In the genomic region with DNA sequence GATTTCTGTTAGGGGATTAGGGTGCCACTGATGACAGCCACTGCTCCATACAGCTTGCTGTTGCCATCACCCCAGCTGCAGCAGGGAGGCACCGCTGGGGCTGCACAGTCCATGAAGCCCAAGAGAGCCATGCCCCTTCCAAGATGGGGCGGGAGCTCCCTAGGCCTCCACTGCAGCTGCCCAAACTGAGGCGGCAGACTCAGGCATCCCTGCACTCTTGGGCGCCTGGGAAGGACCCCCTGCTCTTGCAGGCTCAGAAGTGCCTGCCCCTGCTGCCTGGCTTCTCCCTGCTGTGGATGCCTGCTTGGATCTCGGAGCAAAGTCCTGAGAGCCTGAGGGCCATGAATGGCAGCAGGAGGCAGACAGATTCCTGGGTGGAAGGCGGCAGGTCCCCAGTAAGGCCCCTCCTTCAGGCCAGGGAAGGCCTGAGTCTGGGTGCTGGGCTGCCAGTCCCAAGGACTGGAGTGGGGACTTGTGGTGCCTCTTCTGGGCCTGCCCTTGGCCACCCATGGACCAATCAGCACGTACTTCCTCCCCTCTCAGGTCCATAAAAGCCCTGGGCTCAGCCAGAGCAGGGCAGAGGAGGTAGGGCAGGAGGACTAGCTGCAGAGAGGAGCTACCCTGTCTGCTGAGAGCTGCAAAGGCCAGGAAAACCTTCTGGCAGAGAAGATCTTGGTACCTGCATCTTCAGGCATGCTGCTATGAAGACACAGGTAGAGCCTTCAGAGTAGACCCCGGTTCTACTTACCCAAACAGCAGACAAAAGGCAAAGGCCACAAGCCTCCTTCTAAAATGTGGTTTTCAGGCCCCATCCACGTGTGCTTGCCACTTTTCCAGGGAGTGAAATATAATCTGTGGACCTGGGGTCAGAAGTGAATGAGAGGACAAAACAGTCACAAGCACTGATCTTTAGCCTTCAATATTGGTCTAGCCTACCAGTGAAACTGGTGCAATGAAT, we compare ENCODE assay signal across 1 cellular context.
TF ChIP-seq lines count a peak whose summit lies in the region.

No MANE protein-coding gene starts in this region.

TF ChIP-seq in HepG2, 621 proteins besides CTCF, POLR2A, EP300 and RAD21 (continued from another document and continues in another):
- TF ChIP-seq KMT2A (CRISPR knock-in tag; IDR thresholded peaks at IDR 0.05) (no peak; the same call in 1 of the 2 replicates), PHF21A (CRISPR knock-in tag; IDR thresholded peaks at IDR 0.05) (peak; percentile 74), FOXK2 (IDR thresholded peaks at IDR 0.05) (no peak), EED (CRISPR knock-in tag; IDR thresholded peaks at IDR 0.05) (no peak), ATM (IDR thresholded peaks at IDR 0.05; ENCODE audit: borderline replicate concordance) (no peak), PRDM15 (CRISPR knock-in tag; IDR thresholded peaks at IDR 0.05) (no peak), PCBP2 (optimal IDR thresholded peaks at IDR 0.05; ENCODE audit: low read depth, low read length, poor library complexity, severe bottlenecking) (no peak), NR2C2 (CRISPR knock-in tag; IDR thresholded peaks at IDR 0.05; ENCODE audit: borderline replicate concordance) (peak; percentile 54), NCOA2 (CRISPR knock-in tag; IDR thresholded peaks at IDR 0.05) (no peak), PTBP1 (IDR thresholded peaks at IDR 0.05; ENCODE audit: low read depth, low read length, poor library complexity, severe bottlenecking) (no peak), ZNF609 (CRISPR knock-in tag; IDR thresholded peaks at IDR 0.05; ENCODE audit: borderline replicate concordance) (peak; percentile 73), BORCS8-MEF2B (CRISPR knock-in tag; IDR thresholded peaks at IDR 0.05) (0 out of 2 replicates have a peak, but pooled peaks have one; percentile 65), JUND (CRISPR knock-in tag; IDR thresholded peaks at IDR 0.05) (no peak), TCF7L2 (IDR thresholded peaks at IDR 0.05; ENCODE audit: low read depth, low read length) (no peak), ZNF556 (CRISPR knock-in tag; IDR thresholded peaks at IDR 0.05; ENCODE audit: borderline replicate concordance) (peak; percentile 78; the same call in 1 of the 2 replicates), HDAC2 (CRISPR knock-in tag; IDR thresholded peaks at IDR 0.05) (no peak), SMAD3 (CRISPR knock-in tag; IDR thresholded peaks at IDR 0.05) (no peak), ZNF883 (CRISPR knock-in tag; IDR thresholded peaks at IDR 0.05; ENCODE audit: not compliant biosample characterization) (peak; percentile 70), NCOA1 (CRISPR knock-in tag; IDR thresholded peaks at IDR 0.05) (0 out of 2 replicates have a peak, but pooled peaks have one; percentile 77), SIN3A (IDR thresholded peaks at IDR 0.05; ENCODE audit: borderline replicate concordance, low read depth, low read length) (no peak), ZNF768 (CRISPR knock-in tag; IDR thresholded peaks at IDR 0.05) (peak; percentile 37; the same call in 1 of the 2 replicates), ZNF567 (CRISPR knock-in tag; IDR thresholded peaks at IDR 0.05; ENCODE audit: borderline replicate concordance) (peak; percentile 65; the same call in 1 of the 2 replicates), ZFAT (CRISPR knock-in tag; conservative IDR thresholded peaks at IDR 0.05) (no peak), KDM2A (CRISPR knock-in tag; IDR thresholded peaks at IDR 0.05; ENCODE audit: borderline replicate concordance, low read depth) (no peak), SCMH1 (CRISPR knock-in tag; IDR thresholded peaks at IDR 0.05; ENCODE audit: borderline replicate concordance) (no peak)
- TF ChIP-seq, protein P1, sequence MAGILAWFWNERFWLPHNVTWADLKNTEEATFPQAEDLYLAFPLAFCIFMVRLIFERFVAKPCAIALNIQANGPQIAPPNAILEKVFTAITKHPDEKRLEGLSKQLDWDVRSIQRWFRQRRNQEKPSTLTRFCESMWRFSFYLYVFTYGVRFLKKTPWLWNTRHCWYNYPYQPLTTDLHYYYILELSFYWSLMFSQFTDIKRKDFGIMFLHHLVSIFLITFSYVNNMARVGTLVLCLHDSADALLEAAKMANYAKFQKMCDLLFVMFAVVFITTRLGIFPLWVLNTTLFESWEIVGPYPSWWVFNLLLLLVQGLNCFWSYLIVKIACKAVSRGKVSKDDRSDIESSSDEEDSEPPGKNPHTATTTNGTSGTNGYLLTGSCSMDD (CRISPR knock-in tag; IDR thresholded peaks at IDR 0.05), result no peak
- TF ChIP-seq, protein P2, sequence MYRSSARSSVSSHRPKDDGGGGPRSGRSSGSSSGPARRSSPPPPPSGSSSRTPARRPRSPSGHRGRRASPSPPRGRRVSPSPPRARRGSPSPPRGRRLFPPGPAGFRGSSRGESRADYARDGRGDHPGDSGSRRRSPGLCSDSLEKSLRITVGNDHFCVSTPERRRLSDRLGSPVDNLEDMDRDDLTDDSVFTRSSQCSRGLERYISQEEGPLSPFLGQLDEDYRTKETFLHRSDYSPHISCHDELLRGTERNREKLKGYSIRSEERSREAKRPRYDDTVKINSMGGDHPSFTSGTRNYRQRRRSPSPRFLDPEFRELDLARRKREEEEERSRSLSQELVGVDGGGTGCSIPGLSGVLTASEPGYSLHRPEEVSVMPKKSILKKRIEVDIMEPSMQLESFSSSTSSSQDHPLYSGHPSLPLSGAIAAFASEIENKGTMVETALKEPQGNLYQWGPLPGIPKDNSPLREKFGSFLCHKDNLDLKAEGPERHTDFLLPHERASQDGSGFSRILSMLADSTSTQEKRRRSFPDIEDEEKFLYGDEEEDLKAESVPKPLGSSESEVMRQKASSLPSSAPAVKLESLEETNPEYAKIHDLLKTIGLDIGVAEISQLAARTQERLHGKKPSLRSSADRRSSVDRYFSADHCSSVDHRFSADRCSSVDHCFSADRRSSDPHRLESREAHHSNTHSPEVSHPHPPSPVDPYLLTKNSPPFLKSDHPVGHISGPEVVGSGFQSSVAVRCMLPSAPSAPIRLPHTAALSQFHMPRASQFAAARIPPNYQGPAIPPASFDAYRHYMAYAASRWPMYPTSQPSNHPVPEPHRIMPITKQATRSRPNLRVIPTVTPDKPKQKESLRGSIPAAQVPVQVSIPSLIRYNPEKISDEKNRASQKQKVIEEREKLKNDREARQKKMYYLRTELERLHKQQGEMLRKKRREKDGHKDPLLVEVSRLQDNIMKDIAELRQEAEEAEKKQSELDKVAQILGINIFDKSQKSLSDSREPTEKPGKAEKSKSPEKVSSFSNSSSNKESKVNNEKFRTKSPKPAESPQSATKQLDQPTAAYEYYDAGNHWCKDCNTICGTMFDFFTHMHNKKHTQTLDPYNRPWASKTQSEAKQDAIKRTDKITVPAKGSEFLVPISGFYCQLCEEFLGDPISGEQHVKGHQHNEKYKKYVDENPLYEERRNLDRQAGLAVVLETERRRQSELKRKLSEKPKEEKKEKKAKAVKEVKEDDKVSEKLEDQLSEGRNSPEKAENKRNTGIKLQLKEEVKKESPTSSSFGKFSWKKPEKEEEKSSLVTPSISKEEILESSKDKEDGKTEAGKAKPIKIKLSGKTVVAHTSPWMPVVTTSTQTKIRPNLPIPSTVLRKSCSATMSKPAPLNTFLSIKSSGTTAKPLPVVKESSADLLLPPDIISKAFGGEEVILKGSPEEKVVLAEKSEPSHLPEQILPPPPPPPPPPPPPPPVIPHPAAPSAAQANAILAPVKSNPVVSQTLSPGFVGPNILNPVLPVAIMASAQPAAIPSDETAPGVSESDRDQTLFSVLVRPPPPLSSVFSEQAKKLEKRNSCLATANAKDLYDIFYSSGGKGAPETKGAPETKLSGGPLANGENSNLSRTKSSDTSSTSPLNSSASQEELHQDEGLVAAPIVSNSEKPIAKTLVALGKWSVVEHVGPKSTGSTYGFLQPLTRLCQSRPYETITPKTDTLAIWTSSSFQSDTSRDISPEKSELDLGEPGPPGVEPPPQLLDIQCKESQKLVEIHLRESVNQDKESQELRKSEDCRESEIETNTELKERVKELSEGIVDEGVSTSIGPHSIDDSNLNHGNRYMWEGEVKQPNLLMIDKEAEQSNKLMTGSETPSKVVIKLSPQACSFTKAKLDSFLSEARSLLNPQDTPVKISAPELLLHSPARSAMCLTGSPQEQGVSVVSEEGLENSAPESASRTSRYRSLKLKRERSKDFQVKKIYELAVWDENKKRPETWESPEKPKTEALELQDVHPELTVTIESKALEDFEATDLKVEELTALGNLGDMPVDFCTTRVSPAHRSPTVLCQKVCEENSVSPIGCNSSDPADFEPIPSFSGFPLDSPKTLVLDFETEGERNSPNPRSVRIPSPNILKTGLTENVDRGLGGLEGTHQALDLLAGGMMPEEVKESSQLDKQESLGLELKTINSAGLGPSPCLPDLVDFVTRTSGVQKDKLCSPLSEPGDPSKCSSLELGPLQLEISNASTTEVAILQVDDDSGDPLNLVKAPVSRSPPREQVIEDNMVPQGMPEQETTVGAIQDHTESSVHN (CRISPR knock-in tag; IDR thresholded peaks at IDR 0.05), result no peak
- TF ChIP-seq, protein P3, sequence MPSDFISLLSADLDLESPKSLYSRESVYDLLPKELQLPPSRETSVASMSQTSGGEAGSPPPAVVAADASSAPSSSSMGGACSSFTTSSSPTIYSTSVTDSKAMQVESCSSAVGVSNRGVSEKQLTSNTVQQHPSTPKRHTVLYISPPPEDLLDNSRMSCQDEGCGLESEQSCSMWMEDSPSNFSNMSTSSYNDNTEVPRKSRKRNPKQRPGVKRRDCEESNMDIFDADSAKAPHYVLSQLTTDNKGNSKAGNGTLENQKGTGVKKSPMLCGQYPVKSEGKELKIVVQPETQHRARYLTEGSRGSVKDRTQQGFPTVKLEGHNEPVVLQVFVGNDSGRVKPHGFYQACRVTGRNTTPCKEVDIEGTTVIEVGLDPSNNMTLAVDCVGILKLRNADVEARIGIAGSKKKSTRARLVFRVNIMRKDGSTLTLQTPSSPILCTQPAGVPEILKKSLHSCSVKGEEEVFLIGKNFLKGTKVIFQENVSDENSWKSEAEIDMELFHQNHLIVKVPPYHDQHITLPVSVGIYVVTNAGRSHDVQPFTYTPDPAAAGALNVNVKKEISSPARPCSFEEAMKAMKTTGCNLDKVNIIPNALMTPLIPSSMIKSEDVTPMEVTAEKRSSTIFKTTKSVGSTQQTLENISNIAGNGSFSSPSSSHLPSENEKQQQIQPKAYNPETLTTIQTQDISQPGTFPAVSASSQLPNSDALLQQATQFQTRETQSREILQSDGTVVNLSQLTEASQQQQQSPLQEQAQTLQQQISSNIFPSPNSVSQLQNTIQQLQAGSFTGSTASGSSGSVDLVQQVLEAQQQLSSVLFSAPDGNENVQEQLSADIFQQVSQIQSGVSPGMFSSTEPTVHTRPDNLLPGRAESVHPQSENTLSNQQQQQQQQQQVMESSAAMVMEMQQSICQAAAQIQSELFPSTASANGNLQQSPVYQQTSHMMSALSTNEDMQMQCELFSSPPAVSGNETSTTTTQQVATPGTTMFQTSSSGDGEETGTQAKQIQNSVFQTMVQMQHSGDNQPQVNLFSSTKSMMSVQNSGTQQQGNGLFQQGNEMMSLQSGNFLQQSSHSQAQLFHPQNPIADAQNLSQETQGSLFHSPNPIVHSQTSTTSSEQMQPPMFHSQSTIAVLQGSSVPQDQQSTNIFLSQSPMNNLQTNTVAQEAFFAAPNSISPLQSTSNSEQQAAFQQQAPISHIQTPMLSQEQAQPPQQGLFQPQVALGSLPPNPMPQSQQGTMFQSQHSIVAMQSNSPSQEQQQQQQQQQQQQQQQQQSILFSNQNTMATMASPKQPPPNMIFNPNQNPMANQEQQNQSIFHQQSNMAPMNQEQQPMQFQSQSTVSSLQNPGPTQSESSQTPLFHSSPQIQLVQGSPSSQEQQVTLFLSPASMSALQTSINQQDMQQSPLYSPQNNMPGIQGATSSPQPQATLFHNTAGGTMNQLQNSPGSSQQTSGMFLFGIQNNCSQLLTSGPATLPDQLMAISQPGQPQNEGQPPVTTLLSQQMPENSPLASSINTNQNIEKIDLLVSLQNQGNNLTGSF (CRISPR knock-in tag; IDR thresholded peaks at IDR 0.05), result peak; percentile 19; the same call in 1 of the 2 replicates
